ENCODE assay signal across 1 cellular context in the genomic region with DNA sequence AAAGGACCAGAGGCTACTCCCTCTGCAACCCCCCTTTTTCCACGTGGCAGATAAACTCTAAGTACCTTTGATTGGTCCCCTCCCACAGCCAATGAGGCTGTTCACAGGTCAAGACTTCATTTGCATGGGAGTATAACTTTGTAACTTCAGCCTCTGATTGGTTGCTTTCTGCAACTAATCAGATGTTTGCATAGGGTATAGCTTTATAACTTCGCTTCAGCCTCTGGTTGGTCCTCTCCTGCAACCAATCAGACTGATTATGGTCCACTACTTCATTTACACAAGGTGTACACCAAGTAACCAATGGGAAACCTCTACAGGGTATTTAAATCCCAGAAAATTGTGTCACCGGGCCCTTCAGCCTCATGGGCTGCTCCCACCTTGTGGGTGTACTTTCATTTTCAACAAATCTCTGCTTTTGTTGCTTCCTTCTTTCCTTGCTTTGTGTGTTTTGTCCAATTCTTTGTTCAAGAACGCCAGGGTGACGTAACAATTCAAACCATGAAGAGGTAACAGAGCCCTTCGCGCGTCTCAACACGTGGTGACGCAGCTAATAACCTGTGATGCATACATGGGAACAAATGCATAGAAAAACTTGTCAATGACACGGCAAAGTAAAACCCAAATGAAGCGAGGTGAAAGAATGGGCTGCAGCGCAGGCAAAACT.
TF ChIP-seq lines count a peak whose summit lies in the region.

No MANE protein-coding gene starts in this region.

TF ChIP-seq in A549, 52 proteins besides CTCF, POLR2A, EP300 and RAD21 (continued from another document):
- TF ChIP-seq JUNB (IDR thresholded peaks at IDR 0.05) (no peak), RCOR1 (IDR thresholded peaks at IDR 0.05; ENCODE audit: low read depth, low read length) (no peak), HDAC2 (IDR thresholded peaks at IDR 0.05) (no peak), CHD4 (IDR thresholded peaks at IDR 0.05; ENCODE audit: borderline replicate concordance) (no peak), ZC3H11A (IDR thresholded peaks at IDR 0.05) (no peak), PHF8 (IDR thresholded peaks at IDR 0.05; ENCODE audit: borderline replicate concordance, low read depth) (no peak), CHD2 (IDR thresholded peaks at IDR 0.05; ENCODE audit: low read length, partially characterized antibody) (no peak), RNF2 (IDR thresholded peaks at IDR 0.05; ENCODE audit: borderline replicate concordance, low read depth) (no peak)
- TF ChIP-seq, protein P1, sequence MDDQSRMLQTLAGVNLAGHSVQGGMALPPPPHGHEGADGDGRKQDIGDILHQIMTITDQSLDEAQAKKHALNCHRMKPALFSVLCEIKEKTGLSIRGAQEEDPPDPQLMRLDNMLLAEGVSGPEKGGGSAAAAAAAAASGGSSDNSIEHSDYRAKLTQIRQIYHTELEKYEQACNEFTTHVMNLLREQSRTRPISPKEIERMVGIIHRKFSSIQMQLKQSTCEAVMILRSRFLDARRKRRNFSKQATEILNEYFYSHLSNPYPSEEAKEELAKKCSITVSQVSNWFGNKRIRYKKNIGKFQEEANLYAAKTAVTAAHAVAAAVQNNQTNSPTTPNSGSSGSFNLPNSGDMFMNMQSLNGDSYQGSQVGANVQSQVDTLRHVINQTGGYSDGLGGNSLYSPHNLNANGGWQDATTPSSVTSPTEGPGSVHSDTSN (IDR thresholded peaks at IDR 0.05) = no peak
